Comparison of ENCODE assay signal across 1 cellular context in the genomic region with DNA sequence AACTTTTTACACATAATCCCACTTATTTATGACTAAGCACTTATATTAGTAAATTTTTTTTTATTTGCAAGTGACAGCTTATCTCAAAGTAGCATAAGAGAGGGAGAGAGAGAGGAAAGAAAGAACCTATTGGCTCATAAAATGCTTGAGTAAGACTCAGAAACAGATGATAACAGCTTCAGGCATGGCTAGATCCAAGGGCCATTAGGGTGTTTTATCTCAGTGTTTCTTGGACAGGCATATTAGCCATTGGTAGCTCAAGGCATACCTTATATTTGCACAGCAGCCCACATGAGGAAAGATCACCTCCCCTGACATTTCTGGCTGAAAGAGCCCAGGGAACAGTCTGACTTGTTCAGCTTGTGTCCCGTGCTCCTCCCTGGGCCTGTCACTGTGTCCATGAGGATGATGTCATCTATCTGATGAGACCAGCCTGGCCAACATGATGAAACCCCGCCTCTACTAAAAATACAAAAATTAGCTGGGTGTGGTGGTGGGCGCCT.
TF ChIP-seq lines count a peak whose summit lies in the region.

No MANE protein-coding gene starts in this region.

TF ChIP-seq in GM23338, 12 proteins besides CTCF, POLR2A, EP300 and RAD21 (continued from another document):
- TF ChIP-seq, protein P1, sequence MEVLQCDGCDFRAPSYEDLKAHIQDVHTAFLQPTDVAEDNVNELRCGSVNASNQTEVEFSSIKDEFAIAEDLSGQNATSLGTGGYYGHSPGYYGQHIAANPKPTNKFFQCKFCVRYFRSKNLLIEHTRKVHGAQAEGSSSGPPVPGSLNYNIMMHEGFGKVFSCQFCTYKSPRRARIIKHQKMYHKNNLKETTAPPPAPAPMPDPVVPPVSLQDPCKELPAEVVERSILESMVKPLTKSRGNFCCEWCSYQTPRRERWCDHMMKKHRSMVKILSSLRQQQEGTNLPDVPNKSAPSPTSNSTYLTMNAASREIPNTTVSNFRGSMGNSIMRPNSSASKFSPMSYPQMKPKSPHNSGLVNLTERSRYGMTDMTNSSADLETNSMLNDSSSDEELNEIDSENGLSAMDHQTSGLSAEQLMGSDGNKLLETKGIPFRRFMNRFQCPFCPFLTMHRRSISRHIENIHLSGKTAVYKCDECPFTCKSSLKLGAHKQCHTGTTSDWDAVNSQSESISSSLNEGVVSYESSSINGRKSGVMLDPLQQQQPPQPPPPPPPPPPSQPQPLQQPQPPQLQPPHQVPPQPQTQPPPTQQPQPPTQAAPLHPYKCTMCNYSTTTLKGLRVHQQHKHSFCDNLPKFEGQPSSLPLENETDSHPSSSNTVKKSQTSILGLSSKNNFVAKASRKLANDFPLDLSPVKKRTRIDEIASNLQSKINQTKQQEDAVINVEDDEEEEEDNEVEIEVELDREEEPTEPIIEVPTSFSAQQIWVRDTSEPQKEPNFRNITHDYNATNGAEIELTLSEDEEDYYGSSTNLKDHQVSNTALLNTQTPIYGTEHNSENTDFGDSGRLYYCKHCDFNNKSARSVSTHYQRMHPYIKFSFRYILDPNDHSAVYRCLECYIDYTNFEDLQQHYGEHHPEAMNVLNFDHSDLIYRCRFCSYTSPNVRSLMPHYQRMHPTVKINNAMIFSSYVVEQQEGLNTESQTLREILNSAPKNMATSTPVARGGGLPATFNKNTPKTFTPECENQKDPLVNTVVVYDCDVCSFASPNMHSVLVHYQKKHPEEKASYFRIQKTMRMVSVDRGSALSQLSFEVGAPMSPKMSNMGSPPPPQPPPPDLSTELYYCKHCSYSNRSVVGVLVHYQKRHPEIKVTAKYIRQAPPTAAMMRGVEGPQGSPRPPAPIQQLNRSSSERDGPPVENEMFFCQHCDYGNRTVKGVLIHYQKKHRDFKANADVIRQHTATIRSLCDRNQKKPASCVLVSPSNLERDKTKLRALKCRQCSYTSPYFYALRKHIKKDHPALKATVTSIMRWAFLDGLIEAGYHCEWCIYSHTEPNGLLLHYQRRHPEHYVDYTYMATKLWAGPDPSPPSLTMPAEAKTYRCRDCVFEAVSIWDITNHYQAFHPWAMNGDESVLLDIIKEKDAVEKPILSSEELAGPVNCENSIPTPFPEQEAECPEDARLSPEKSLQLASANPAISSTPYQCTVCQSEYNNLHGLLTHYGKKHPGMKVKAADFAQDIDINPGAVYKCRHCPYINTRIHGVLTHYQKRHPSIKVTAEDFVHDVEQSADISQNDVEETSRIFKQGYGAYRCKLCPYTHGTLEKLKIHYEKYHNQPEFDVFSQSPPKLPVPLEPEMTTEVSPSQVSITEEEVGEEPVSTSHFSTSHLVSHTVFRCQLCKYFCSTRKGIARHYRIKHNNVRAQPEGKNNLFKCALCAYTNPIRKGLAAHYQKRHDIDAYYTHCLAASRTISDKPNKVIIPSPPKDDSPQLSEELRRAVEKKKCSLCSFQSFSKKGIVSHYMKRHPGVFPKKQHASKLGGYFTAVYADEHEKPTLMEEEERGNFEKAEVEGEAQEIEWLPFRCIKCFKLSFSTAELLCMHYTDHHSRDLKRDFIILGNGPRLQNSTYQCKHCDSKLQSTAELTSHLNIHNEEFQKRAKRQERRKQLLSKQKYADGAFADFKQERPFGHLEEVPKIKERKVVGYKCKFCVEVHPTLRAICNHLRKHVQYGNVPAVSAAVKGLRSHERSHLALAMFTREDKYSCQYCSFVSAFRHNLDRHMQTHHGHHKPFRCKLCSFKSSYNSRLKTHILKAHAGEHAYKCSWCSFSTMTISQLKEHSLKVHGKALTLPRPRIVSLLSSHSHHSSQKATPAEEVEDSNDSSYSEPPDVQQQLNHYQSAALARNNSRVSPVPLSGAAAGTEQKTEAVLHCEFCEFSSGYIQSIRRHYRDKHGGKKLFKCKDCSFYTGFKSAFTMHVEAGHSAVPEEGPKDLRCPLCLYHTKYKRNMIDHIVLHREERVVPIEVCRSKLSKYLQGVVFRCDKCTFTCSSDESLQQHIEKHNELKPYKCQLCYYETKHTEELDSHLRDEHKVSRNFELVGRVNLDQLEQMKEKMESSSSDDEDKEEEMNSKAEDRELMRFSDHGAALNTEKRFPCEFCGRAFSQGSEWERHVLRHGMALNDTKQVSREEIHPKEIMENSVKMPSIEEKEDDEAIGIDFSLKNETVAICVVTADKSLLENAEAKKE (CRISPR knock-in tag; IDR thresholded peaks at IDR 0.05), result no peak
- no peak for TF ChIP-seq CREB1 (CRISPR knock-in tag; IDR thresholded peaks at IDR 0.05; ENCODE audit: low read depth)
- TF ChIP-seq STAT1 (IDR thresholded peaks at IDR 0.05; ENCODE audit: unreplicated experiment), result no peak
- TF ChIP-seq, protein P2, sequence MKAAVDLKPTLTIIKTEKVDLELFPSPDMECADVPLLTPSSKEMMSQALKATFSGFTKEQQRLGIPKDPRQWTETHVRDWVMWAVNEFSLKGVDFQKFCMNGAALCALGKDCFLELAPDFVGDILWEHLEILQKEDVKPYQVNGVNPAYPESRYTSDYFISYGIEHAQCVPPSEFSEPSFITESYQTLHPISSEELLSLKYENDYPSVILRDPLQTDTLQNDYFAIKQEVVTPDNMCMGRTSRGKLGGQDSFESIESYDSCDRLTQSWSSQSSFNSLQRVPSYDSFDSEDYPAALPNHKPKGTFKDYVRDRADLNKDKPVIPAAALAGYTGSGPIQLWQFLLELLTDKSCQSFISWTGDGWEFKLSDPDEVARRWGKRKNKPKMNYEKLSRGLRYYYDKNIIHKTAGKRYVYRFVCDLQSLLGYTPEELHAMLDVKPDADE (IDR thresholded peaks at IDR 0.05), result no peak
- no peak for TF ChIP-seq EZH2 (IDR thresholded peaks at IDR 0.05; ENCODE audit: low read depth, unreplicated experiment)
- no peak for TF ChIP-seq POLR2AphosphoS5 (IDR thresholded peaks at IDR 0.05; ENCODE audit: low read depth)
- TF ChIP-seq, protein P3, sequence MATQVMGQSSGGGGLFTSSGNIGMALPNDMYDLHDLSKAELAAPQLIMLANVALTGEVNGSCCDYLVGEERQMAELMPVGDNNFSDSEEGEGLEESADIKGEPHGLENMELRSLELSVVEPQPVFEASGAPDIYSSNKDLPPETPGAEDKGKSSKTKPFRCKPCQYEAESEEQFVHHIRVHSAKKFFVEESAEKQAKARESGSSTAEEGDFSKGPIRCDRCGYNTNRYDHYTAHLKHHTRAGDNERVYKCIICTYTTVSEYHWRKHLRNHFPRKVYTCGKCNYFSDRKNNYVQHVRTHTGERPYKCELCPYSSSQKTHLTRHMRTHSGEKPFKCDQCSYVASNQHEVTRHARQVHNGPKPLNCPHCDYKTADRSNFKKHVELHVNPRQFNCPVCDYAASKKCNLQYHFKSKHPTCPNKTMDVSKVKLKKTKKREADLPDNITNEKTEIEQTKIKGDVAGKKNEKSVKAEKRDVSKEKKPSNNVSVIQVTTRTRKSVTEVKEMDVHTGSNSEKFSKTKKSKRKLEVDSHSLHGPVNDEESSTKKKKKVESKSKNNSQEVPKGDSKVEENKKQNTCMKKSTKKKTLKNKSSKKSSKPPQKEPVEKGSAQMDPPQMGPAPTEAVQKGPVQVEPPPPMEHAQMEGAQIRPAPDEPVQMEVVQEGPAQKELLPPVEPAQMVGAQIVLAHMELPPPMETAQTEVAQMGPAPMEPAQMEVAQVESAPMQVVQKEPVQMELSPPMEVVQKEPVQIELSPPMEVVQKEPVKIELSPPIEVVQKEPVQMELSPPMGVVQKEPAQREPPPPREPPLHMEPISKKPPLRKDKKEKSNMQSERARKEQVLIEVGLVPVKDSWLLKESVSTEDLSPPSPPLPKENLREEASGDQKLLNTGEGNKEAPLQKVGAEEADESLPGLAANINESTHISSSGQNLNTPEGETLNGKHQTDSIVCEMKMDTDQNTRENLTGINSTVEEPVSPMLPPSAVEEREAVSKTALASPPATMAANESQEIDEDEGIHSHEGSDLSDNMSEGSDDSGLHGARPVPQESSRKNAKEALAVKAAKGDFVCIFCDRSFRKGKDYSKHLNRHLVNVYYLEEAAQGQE (IDR thresholded peaks at IDR 0.05; ENCODE audit: unreplicated experiment), result no peak
- no peak for TF ChIP-seq EZH2phosphoT487 (IDR thresholded peaks at IDR 0.05; ENCODE audit: unreplicated experiment)
